8 cellular contexts compared by ENCODE assay signal in the genomic region with DNA sequence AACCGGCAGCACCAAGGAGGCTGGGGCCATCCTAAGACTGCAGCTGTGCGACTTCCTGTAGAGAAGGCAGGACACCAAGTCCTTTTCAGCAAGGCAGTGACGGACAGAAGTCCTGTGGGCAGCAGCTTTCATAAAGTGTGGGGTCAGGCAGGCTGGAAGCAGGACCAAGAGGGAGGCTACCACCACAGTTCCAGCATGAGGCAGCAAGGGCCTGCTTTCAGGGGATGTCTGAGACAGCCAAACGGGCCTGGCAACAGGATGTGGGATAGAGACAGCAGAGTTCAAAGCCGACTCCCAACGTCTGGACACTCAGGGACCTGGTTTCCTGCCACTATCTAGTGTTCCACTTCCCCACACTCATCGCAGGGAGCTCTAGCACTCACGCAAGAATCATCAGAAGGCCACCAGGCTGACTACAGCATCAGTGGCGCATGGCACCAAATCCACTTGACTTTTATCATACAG. TPM values are rescaled to one million over a fixed set of nuclear protein-coding genes. Genes with fewer than 3 reads are reported as not detected.
DNase-seq lines count a peak whose midpoint lies in the region; ATAC-seq and TF ChIP-seq lines count a peak whose summit lies in the region.

No MANE protein-coding gene starts in this region.

- H3K9me3 ChIP-seq in mucosa of rectum (ENCODE audit: control insufficient read depth in 2 of 2, low read length in 2 of 2) = no peaks in the 10 kb centered on the region

- peaks cover 8% of the 10 kb centered on the region for H3K27me3 Mint-ChIP-seq in brain

- no peak for ATAC-seq in HG02885 (IDR thresholded peaks at IDR 0.05; ENCODE audit: poor library complexity, unreplicated experiment)

- H3K36me3 Mint-ChIP-seq in brain = peaks cover under 1% of the 10 kb centered on the region

- H3K9ac ChIP-seq in mucosa of rectum (ENCODE audit: low read depth in 1 of 2, low read length in 2 of 2) = peak overlapping the region; percentile 3 to 40

- peaks cover 56 to 64% of the 10 kb centered on the region in 2 donors for H3K4me1 ChIP-seq in mucosa of rectum (ENCODE audit: control insufficient read depth in 2 of 2, insufficient read depth in 2 of 2, low read length in 2 of 2)

- no peak for TF ChIP-seq CTCF in brain (conservative IDR thresholded peaks at IDR 0.05)

- DNase-seq in ELR (ENCODE audit: low read depth) (peak; percentile 86), NCI-H69 (lab: John Stamatoyannopoulos, UW) (peak; percentile 40), HuH-7 (ENCODE audit: low spot score) (no peak), ecto neural progenitor cell (ENCODE audit: low spot score) (no peak), HT-29 (ENCODE audit: low spot score) (no peak)

- peaks cover 81% of the 10 kb centered on the region for H3K4me1 Mint-ChIP-seq in brain

- H3K4me3 ChIP-seq in mucosa of rectum (ENCODE audit: low read length in 2 of 2) = peak overlapping the region; percentile 49 to 64

- peak overlapping the region; percentile 60 to 98 (median 92) for H3K4me3 Mint-ChIP-seq in brain

- peak overlapping the region in 4 of 5 experiments; percentile 10 to 73 (median 52) for H3K27ac Mint-ChIP-seq in brain

- H3K36me3 ChIP-seq in mucosa of rectum (ENCODE audit: control insufficient read depth in 2 of 2, insufficient read depth in 2 of 2, low read length in 2 of 2) = no peaks in the 10 kb centered on the region

- no peaks in the 10 kb centered on the region for H3K27me3 ChIP-seq in mucosa of rectum (ENCODE audit: control insufficient read depth in 2 of 2, insufficient read depth in 2 of 2, low read length in 2 of 2)

- H3K27ac ChIP-seq in mucosa of rectum (ENCODE audit: low read depth in 2 of 2, low read length in 2 of 2) = peak overlapping the region; percentile 70 to 80

- no peaks in the 10 kb centered on the region for H3K9me3 Mint-ChIP-seq in brain

RNA-seq across cellular contexts. Expression of a gene that starts 5.3 kb away (rescaled TPM):
- polyA plus RNA-seq in brain (ENCODE audit: insufficient read depth, low read depth, low replicate concordance) = 63.5 TPM
- total RNA-seq in HT-29 (2014; rRNA removed; shearing (Covaris generic)) = 45.8 and 64.7 TPM in 2 replicates

Comparison
In these comparisons a context has a peak if more than half of its experiments do, and no peak if none do; other contexts are left out.
1. DNase-seq: peak in ELR (single experiment) and NCI-H69 (single experiment); none in HuH-7 (single experiment), ecto neural progenitor cell (single experiment) and HT-29 (single experiment).